1 cellular context compared by ENCODE assay signal in the genomic region with DNA sequence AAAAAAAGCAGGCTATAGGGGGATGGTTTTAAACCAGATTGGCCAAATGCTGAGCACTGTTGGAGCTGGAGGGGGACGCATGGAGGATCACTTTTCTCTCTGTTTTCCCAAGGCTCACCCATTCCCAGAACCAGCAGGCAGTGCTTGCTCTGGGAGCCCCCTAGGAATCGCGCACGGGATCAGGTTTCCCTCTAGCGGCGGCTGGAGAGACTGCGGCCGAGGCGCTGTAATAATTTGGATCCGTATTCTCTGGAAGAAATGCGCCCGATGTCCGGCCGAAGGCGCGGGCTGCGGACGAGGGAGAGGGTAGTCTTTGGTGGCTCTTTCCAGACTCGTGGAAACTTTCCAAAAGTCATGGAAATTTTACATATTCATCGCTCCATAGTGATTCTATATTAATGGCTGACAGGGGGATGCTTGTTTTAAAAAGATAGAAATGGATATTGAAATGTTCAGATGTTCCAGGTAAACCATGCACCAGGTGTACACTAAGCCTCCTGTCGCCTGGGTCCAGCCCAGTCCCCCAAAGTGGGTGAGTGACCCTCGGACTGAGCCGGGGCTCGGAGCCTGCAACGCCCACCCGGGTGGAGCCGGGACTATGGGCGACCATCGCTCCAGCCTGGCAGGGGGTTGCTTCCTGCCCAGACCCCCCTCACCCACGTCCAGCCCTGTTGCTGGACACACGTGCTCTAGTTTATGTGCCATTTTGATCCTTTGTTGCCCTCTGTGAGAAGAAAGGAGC.
TF ChIP-seq lines count a peak whose summit lies in the region.

No MANE protein-coding gene starts in this region.

TF ChIP-seq in K562, 482 proteins besides CTCF, POLR2A, EP300 and RAD21 (continued from another document and continues in another):
- TF ChIP-seq ZBTB40 (IDR thresholded peaks at IDR 0.05) (peak; percentile 50; the same call in 1 of the 2 replicates), ZBTB40 (CRISPR knock-in tag; IDR thresholded peaks at IDR 0.05) (no peak), MTA2 (IDR thresholded peaks at IDR 0.05; ENCODE audit: low read depth) (no peak), YY1 (IDR thresholded peaks at IDR 0.05; ENCODE audit: borderline replicate concordance in 1 of 3, control insufficient read depth in 1 of 3, extremely low read depth in 1 of 3, insufficient read depth in 3 of 3, insufficient read length in 1 of 3, insufficient replicate concordance in 2 of 3, low read depth in 1 of 3, low read length in 2 of 3) (peak in 1 of 3 experiments; percentile 31), KDM2B (CRISPR knock-in tag; IDR thresholded peaks at IDR 0.05) (no peak), XRCC3 (IDR thresholded peaks at IDR 0.05) (no peak), BHLHE40 (IDR thresholded peaks at IDR 0.05; ENCODE audit: low read length) (peak; percentile 65; the same call in 1 of the 2 replicates), ATF7 (IDR thresholded peaks at IDR 0.05) (no peak), BCL6 (CRISPR knock-in tag; IDR thresholded peaks at IDR 0.05) (no peak), KLF16 (IDR thresholded peaks at IDR 0.05) (0 out of 2 replicates have a peak, but pooled peaks have one; percentile 27), ADNP (tag; IDR thresholded peaks at IDR 0.05) (no peak), NFIX (CRISPR knock-in tag; IDR thresholded peaks at IDR 0.05; ENCODE audit: low read depth) (no peak), MAZ (CRISPR knock-in tag; conservative IDR thresholded peaks at IDR 0.05 in 1 of 2, IDR thresholded peaks at IDR 0.05 in 1 of 2) (0 out of 4 replicates have a peak, but pooled peaks of 1 of the 2 experiments have one; percentile 24), JUND (IDR thresholded peaks at IDR 0.05; ENCODE audit: borderline replicate concordance, low read depth, low read length) (0 out of 2 replicates have a peak, but pooled peaks have one; percentile 7), JUND (tag; IDR thresholded peaks at IDR 0.05; ENCODE audit: borderline replicate concordance, low read depth, low read length) (no peak), BDP1 (IDR thresholded peaks at IDR 0.05; ENCODE audit: insufficient read depth, insufficient read length) (no peak), TSHZ1 (CRISPR knock-in tag; IDR thresholded peaks at IDR 0.05) (no peak), MAFK (IDR thresholded peaks at IDR 0.05; ENCODE audit: low read length) (peak; percentile 61), PTTG1 (tag; IDR thresholded peaks at IDR 0.05; ENCODE audit: low read depth) (no peak), SMARCA5 (IDR thresholded peaks at IDR 0.05) (no peak), HNRNPUL1 (IDR thresholded peaks at IDR 0.05; ENCODE audit: low read length) (no peak), FOSL1 (tag; conservative IDR thresholded peaks at IDR 0.05) (no peak), FOXK2 (conservative IDR thresholded peaks at IDR 0.05 in 1 of 2, IDR thresholded peaks at IDR 0.05 in 1 of 2; ENCODE audit: low read depth in 2 of 2) (no peak)
- TF ChIP-seq, protein P1, sequence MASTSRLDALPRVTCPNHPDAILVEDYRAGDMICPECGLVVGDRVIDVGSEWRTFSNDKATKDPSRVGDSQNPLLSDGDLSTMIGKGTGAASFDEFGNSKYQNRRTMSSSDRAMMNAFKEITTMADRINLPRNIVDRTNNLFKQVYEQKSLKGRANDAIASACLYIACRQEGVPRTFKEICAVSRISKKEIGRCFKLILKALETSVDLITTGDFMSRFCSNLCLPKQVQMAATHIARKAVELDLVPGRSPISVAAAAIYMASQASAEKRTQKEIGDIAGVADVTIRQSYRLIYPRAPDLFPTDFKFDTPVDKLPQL (IDR thresholded peaks at IDR 0.05; ENCODE audit: extremely low read depth, insufficient read length), result no peak
- TF ChIP-seq, protein P2, sequence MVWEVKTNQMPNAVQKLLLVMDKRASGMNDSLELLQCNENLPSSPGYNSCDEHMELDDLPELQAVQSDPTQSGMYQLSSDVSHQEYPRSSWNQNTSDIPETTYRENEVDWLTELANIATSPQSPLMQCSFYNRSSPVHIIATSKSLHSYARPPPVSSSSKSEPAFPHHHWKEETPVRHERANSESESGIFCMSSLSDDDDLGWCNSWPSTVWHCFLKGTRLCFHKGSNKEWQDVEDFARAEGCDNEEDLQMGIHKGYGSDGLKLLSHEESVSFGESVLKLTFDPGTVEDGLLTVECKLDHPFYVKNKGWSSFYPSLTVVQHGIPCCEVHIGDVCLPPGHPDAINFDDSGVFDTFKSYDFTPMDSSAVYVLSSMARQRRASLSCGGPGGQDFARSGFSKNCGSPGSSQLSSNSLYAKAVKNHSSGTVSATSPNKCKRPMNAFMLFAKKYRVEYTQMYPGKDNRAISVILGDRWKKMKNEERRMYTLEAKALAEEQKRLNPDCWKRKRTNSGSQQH (CRISPR knock-in tag; IDR thresholded peaks at IDR 0.05), result no peak
